Comparison of ENCODE assay signal across 14 cellular contexts in genomic region chr11:64661146-64661545, GRCh38.
DNase-seq lines count a peak whose midpoint lies in the region; ATAC-seq and TF ChIP-seq lines count a peak whose summit lies in the region.
"Had no signal": no experiment of that assay in that cellular context is flagged by ENCODE, and none has a peak within 500 bp of the region (broad histone marks: within the 10 kb centered on the region; RNA-seq: fewer than 3 reads in every experiment).

No MANE protein-coding gene starts in this region.

- TF ChIP-seq CTCF in body of pancreas (IDR thresholded peaks at IDR 0.05) (no peak), suprapubic skin (IDR thresholded peaks at IDR 0.05) (no peak), OCI-LY7 (conservative IDR thresholded peaks at IDR 0.05; ENCODE audit: low read length) (no peak)

- H3K79me2 ChIP-seq in OCI-LY7 (ENCODE audit: insufficient read depth, low read depth, low read length), result no peaks in the 10 kb centered on the region

- DNase-seq in GOT3 (lab: John Stamatoyannopoulos, UW) (peak; percentile 48), body of pancreas (no peak), right cardiac atrium (peak in 2 of 3 donors; percentile 70 to 81), suprapubic skin (ENCODE audit: low spot score in 2 of 2) (no peak), OCI-LY7 (ENCODE audit: low spot score) (no peak), DMS114 treated with DMSO at 0.1 percent for 48 hours (lab: John Stamatoyannopoulos, UW; ENCODE audit: unreplicated experiment) (no peak)
- DNase-seq: glutamatergic neuron, midbrain, NCI-H2107, retina, WERI-Rb-1 had no signal

- no peak for TF ChIP-seq EP300 in suprapubic skin (IDR thresholded peaks at IDR 0.05)

- no peak overlapping the region for H3K4me2 ChIP-seq in OCI-LY7 (ENCODE audit: low read length)

- H3K27ac ChIP-seq in body of pancreas (no peak overlapping the region), right cardiac atrium (ENCODE audit: low read length) (no peak overlapping the region), suprapubic skin (peak overlapping the region; percentile 38), OCI-LY7 (ENCODE audit: low read depth, low read length, poor library complexity, severe bottlenecking) (no peak overlapping the region)
- H3K27ac ChIP-seq: WERI-Rb-1 had no signal

- ATAC-seq in body of pancreas, result peak; percentile 37
- ATAC-seq in right cardiac atrium, result peak; percentile 74 to 83
- no peak for ATAC-seq in GM21825 (IDR thresholded peaks at IDR 0.05; ENCODE audit: unreplicated experiment)
- no peak for ATAC-seq in HG03378 (IDR thresholded peaks at IDR 0.05; ENCODE audit: unreplicated experiment)
- ATAC-seq: K562 had no signal

- H3K27me3 ChIP-seq in body of pancreas (no peaks in the 10 kb centered on the region), right cardiac atrium (ENCODE audit: control insufficient read depth, insufficient read depth) (no peaks in the 10 kb centered on the region), suprapubic skin (no peaks in the 10 kb centered on the region)

- BruUV-seq in OCI-LY7 (replicated peaks; lab: Mats Ljungman, UMichigan), result no TSS peak

- H4K20me1 ChIP-seq in OCI-LY7 (ENCODE audit: insufficient read depth, low read length), result no peaks in the 10 kb centered on the region

- H3K9me2 ChIP-seq in OCI-LY7 (ENCODE audit: insufficient read depth, low read length), result no peaks in the 10 kb centered on the region

- CTCF ChIA-PET in OCI-LY7 (lab: Charles Lee; ENCODE audit: unreplicated experiment), result no interaction called here

- H2AFZ ChIP-seq in OCI-LY7 (ENCODE audit: low read length), result no peak overlapping the region

- H3K4me3 ChIP-seq in body of pancreas (no peak overlapping the region), right cardiac atrium (ENCODE audit: low read length) (no peak overlapping the region), suprapubic skin (peak overlapping the region; percentile 30), OCI-LY7 (ENCODE audit: low read depth, low read length, poor library complexity, severe bottlenecking) (no peak overlapping the region)
- H3K4me3 ChIP-seq: K562 had no signal

- H3K9me3 ChIP-seq in body of pancreas, result no peaks in the 10 kb centered on the region
- H3K9me3 ChIP-seq in right cardiac atrium (ENCODE audit: control insufficient read depth, low read length), result no peaks in the 10 kb centered on the region
- no peaks in the 10 kb centered on the region for H3K9me3 ChIP-seq in suprapubic skin
- H3K9me3 ChIP-seq in OCI-LY7 (ENCODE audit: low read length), result no peaks in the 10 kb centered on the region

- no peaks in the 10 kb centered on the region for H3K4me1 ChIP-seq in body of pancreas
- H3K4me1 ChIP-seq in right cardiac atrium (ENCODE audit: control insufficient read depth, insufficient read depth, low read length), result no peaks in the 10 kb centered on the region
- H3K4me1 ChIP-seq in suprapubic skin, result peaks cover 16% of the 10 kb centered on the region
- H3K4me1 ChIP-seq in OCI-LY7 (ENCODE audit: insufficient read depth, low read length, poor library complexity, severe bottlenecking), result no peaks in the 10 kb centered on the region

- WGBS in body of pancreas, 2 donors, result 71 to 84% methylated on average over 3 to 6 of the region's 6 CpGs
- WGBS in right cardiac atrium, result 45% methylated on average over 6 of the region's 6 CpGs
- 37% methylated on average over 5 of the region's 6 CpGs for WGBS in suprapubic skin

- intact Hi-C loops in body of pancreas (cut with DNase I) (no loop called here), right cardiac atrium (cut with DNase I) (no loop called here), OCI-LY7 (cut with micrococcal nuclease; ENCODE audit: unreplicated experiment) (no loop called here)

- POLR2A ChIA-PET in OCI-LY7 (lab: Charles Lee), result interaction anchor here (0.6 kb wide), 2 partner anchors 44 to 54 kb away, joined by 3 to 4 read pairs; no protein-coding TSS in a partner anchor

- TF ChIP-seq POLR2A in body of pancreas (IDR thresholded peaks at IDR 0.05) (no peak), suprapubic skin (IDR thresholded peaks at IDR 0.05) (no peak)

- H3K36me3 ChIP-seq in body of pancreas (replicated peaks in 1 of 2; ENCODE audit: insufficient read depth in 1 of 2, low read depth in 2 of 2) (no peaks in the 10 kb centered on the region), suprapubic skin (no peaks in the 10 kb centered on the region), OCI-LY7 (ENCODE audit: insufficient read depth, low read length) (no peaks in the 10 kb centered on the region)
- H3K36me3 ChIP-seq: WERI-Rb-1 had no signal

Comparison
In these comparisons a context has a peak if more than half of its experiments do, and no peak if none do; other contexts are left out.
1. DNase-seq: peak in GOT3 (single experiment) and right cardiac atrium (2 of 3); none in body of pancreas (0 of 4), suprapubic skin (0 of 2), OCI-LY7 (single experiment) and DMS114 treated with DMSO at 0.1 percent for 48 hours (single experiment).
2. ATAC-seq: peak in body of pancreas (single experiment) and right cardiac atrium (2 of 2); none in GM21825 (single experiment) and HG03378 (single experiment).